26 cellular contexts compared by ENCODE assay signal in the genomic region with DNA sequence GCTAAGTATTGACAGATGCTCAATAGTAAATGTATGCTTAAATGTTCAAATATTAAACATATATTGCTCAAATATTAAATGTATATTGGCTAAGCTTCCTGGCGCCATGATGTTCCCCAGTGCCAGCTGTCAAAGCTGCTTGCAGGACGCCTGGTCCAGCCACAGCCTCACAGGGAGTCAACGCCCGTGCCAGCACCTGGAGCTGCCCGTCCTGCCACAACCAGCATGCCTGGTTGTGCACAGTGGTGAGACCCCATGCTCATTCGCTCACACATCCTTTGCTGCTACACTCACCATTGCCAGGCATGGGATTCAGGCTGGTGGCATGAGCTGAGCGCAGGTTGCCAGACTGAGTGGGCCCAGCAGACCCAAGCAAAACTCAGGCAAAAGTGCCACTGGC.
"Had no signal": no experiment of that assay in that cellular context is flagged by ENCODE, and none has a peak within 500 bp of the region (broad histone marks: within the 10 kb centered on the region; RNA-seq: fewer than 3 reads in every experiment).

No MANE protein-coding gene starts in this region.

- H3K4me1 Mint-ChIP-seq: activated CD4-positive, alpha-beta memory T cell treated with anti-CD3 and anti-CD28 coated beads, Interleukin-2, amount 10 ng/mL, durations not matched to agents 7 days and 5 days; activated CD4-positive, alpha-beta T cell treated with anti-CD3 and anti-CD28 coated beads, Interleukin-2, amount 10 ng/mL, durations not matched to agents 7 days and 5 days; activated T-helper 17 cell treated with anti-CD3 and anti-CD28 coated beads, Interleukin-2, amount 50 U/mL, for 72 hours; endodermal cell had no signal

- H3K4me1 ChIP-seq: colonic mucosa had no signal

- H3K27me3 Mint-ChIP-seq: activated CD4-positive, alpha-beta memory T cell treated with anti-CD3 and anti-CD28 coated beads, Interleukin-2, amount 10 ng/mL, durations not matched to agents 7 days and 5 days; activated CD4-positive, alpha-beta T cell treated with anti-CD3 and anti-CD28 coated beads, Interleukin-2, amount 10 ng/mL, durations not matched to agents 7 days and 5 days; activated naive CD8-positive, alpha-beta T cell; activated T-helper 17 cell treated with anti-CD3 and anti-CD28 coated beads, Interleukin-2, amount 50 U/mL, for 72 hours had no signal

- H3K4me3 Mint-ChIP-seq: activated CD4-positive, alpha-beta memory T cell treated with anti-CD3 and anti-CD28 coated beads, Interleukin-2, amount 10 ng/mL, durations not matched to agents 7 days and 5 days; activated CD4-positive, alpha-beta T cell treated with anti-CD3 and anti-CD28 coated beads, Interleukin-2, amount 10 ng/mL, durations not matched to agents 7 days and 5 days; activated naive CD8-positive, alpha-beta T cell; activated T-cell treated with anti-CD3 and anti-CD28 coated beads, Interleukin-2, amount 50 U/mL, for 4 hours; activated T-helper 17 cell treated with anti-CD3 and anti-CD28 coated beads, Interleukin-2, amount 50 U/mL, for 72 hours; endodermal cell had no signal

- H3K36me3 Mint-ChIP-seq: activated naive CD8-positive, alpha-beta T cell had no signal

- H3K9me3 ChIP-seq: colonic mucosa had no signal

- DNase-seq: activated CD4-positive, alpha-beta memory T cell treated with anti-CD3 and anti-CD28 coated beads, Interleukin-2, amount 10 ng/mL, durations not matched to agents 7 days and 5 days; activated CD4-positive, alpha-beta T cell treated with anti-CD3 and anti-CD28 coated beads for 1 hour; activated CD4-positive, alpha-beta T cell treated with anti-CD3 and anti-CD28 coated beads for 4 hours; activated CD4-positive, alpha-beta T cell treated with anti-CD3 and anti-CD28 coated beads, Interleukin-2, amount 10 ng/mL, durations not matched to agents 7 days and 5 days; activated CD4-positive, alpha-beta T cell treated with anti-CD3 and anti-CD28 coated beads, Interleukin-2, amount 50 U/mL, for 4 hours; activated CD8-positive, alpha-beta memory T cell treated with anti-CD3 and anti-CD28 coated beads for 24 hours; activated effector memory CD4-positive, alpha-beta T cell treated with Interleukin-2 at 50 U/mL for 16 hours; activated gamma-delta T cell treated with Interleukin-2 at 50 U/mL for 16 hours; activated naive CD4-positive, alpha-beta T cell treated with anti-CD3 and anti-CD28 coated beads, Interleukin-2, amount 50 U/mL, for 16 hours; activated naive CD4-positive, alpha-beta T cell treated with Interleukin-2 at 50 U/mL for 16 hours; activated T-cell treated with anti-CD3 and anti-CD28 coated beads, Interleukin-2, amount 50 U/mL, for 4 hours; amniotic stem cell; anterior cingulate cortex; brain microvascular endothelial cell; central memory CD4-positive, alpha-beta T cell; cerebellar nuclear complex; colonic mucosa; effector memory CD4-positive, alpha-beta T cell; endodermal cell; foreskin fibroblast; head of caudate nucleus; T-helper 2 cell had no signal

- H3K4me3 ChIP-seq: colonic mucosa had no signal

- H3K9me3 Mint-ChIP-seq: activated CD4-positive, alpha-beta T cell treated with anti-CD3 and anti-CD28 coated beads, Interleukin-2, amount 10 ng/mL, durations not matched to agents 7 days and 5 days; activated T-helper 17 cell treated with anti-CD3 and anti-CD28 coated beads, Interleukin-2, amount 50 U/mL, for 72 hours; endodermal cell had no signal

- H3K27ac ChIP-seq: brain microvascular endothelial cell, colonic mucosa had no signal

- ATAC-seq: activated T-cell treated with anti-CD3 and anti-CD28 coated beads, Interleukin-2, amount 50 U/mL, for 4 hours; activated T-helper 17 cell treated with anti-CD3 and anti-CD28 coated beads, Interleukin-2, amount 50 U/mL, for 72 hours; esophagus mucosa had no signal

- H3K27ac Mint-ChIP-seq: activated CD4-positive, alpha-beta memory T cell treated with anti-CD3 and anti-CD28 coated beads, Interleukin-2, amount 10 ng/mL, durations not matched to agents 7 days and 5 days; activated CD4-positive, alpha-beta T cell treated with anti-CD3 and anti-CD28 coated beads, Interleukin-2, amount 10 ng/mL, durations not matched to agents 7 days and 5 days; activated naive CD8-positive, alpha-beta T cell; activated T-helper 17 cell treated with anti-CD3 and anti-CD28 coated beads, Interleukin-2, amount 50 U/mL, for 72 hours; endodermal cell had no signal

- FAIRE-seq: astrocyte had no signal

- H3K27me3 ChIP-seq: brain microvascular endothelial cell, colonic mucosa had no signal

- H3K36me3 ChIP-seq: brain microvascular endothelial cell, colonic mucosa had no signal
